Comparison of ENCODE assay signal across 9 cellular contexts in the genomic region with DNA sequence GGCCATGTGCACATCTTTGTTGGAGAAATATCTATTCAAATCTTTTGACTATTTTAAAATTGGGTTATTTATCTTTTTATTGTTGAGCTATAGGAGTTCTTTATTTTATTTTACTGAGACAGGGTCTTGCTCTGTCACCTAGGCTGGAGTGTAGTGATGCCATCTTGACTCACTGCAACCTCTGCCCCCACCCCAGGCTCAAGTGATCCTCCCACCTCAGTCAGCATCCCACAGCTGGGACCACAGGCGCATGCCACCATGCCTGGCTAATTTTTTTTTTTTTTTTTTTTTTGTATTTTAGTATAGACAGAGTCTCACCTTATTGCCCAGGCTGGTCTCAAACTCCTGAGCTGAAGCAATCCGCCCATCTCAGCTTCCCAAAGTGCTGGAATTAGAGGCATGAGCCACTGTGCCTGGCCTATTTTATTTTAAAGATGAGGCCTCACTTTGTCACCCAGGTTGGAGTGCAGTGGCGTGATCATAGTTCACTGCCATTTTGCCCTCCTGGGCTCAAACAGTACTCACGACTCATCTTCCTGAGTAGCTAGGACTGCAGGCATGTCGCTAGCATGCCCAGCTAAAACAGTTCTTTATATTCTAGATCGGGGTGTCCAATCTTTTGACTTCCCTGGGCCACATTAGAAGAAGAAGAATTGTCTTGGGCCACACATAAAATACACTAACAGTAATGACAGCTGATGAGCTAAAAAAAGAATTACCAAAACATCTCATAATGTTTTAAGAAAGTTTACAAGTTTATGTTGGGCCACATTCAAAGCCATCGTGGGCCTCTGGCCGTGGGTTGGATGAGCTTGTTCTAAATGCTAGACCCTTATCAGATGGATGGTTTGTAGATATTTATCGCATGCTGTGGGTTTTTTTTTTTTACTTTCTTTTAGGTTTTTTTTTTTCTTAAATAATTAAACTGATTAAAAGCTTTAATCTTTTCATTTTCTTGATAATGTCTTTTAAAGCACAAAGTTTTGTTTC. TPM values are rescaled to one million over a fixed set of nuclear protein-coding genes. Genes with fewer than 3 reads are reported as not detected.
DNase-seq lines count a peak whose midpoint lies in the region; ATAC-seq and TF ChIP-seq lines count a peak whose summit lies in the region.
"Had no signal": no experiment of that assay in that cellular context is flagged by ENCODE, and none has a peak within 500 bp of the region (broad histone marks: within the 10 kb centered on the region; RNA-seq: fewer than 3 reads in every experiment).

No MANE protein-coding gene starts in this region.

- H3K36me3 ChIP-seq in osteoblast (ENCODE audit: insufficient read depth, low read length) (no peaks in the 10 kb centered on the region), upper lobe of right lung (no peaks in the 10 kb centered on the region)
- H3K36me3 ChIP-seq: right lobe of liver had no signal

- no peaks in the 10 kb centered on the region for H3K9me3 ChIP-seq in osteoblast (ENCODE audit: low read depth, low read length)
- no peaks in the 10 kb centered on the region for H3K9me3 ChIP-seq in upper lobe of right lung
- H3K9me3 ChIP-seq: right lobe of liver had no signal

- H3K36me3 Mint-ChIP-seq in chondrocyte (ENCODE audit: low read depth), result no peaks in the 10 kb centered on the region

- H4K20me1 ChIP-seq in osteoblast (ENCODE audit: insufficient read depth, low read length), result peaks cover 47% of the 10 kb centered on the region

- peak; percentile 80 for DNase-seq in EH (ENCODE audit: low read depth)
- no peak for DNase-seq in RWPE1 (ENCODE audit: low spot score)
- DNase-seq in chondrocyte (ENCODE audit: low spot score), result no peak
- no peak for DNase-seq in osteoblast (ENCODE audit: insufficient read length, low spot score, missing footprints)
- no peak for DNase-seq in upper lobe of right lung

- H3K4me2 ChIP-seq in osteoblast (ENCODE audit: insufficient read depth, low read length), result peak overlapping the region; percentile 20

- H3K27me3 ChIP-seq in osteoblast (ENCODE audit: insufficient read depth, low read length) (no peaks in the 10 kb centered on the region), upper lobe of right lung (no peaks in the 10 kb centered on the region)
- H3K27me3 ChIP-seq: right lobe of liver had no signal

- no peak overlapping the region for H2AFZ ChIP-seq in osteoblast (ENCODE audit: low read length)

- peak overlapping the region; percentile 71 for H3K27ac ChIP-seq in RWPE1
- H3K27ac ChIP-seq in osteoblast (ENCODE audit: low read depth, low read length), result no peak overlapping the region
- H3K27ac ChIP-seq in upper lobe of right lung, result no peak overlapping the region
- H3K27ac ChIP-seq: right lobe of liver had no signal

- peaks cover 33% of the 10 kb centered on the region for H3K4me1 Mint-ChIP-seq in chondrocyte (ENCODE audit: low read depth)

- CTCF ChIA-PET in RWPE1 (lab: Yijun Ruan, JAX), result interaction anchor here (0.6 kb wide), 2 partner anchors 7 to 29 kb away, joined by 3 read pairs; no protein-coding TSS in a partner anchor

- H3K4me3 Mint-ChIP-seq in chondrocyte (ENCODE audit: unreplicated experiment), result no peak overlapping the region

- ATAC-seq in GM21737 (IDR thresholded peaks at IDR 0.05; ENCODE audit: unreplicated experiment) (no peak), GM19463 (IDR thresholded peaks at IDR 0.05; ENCODE audit: unreplicated experiment) (no peak), HG02970 (IDR thresholded peaks at IDR 0.05; ENCODE audit: low FRiP score, unreplicated experiment) (no peak), upper lobe of right lung (no peak)
- ATAC-seq: right lobe of liver had no signal

- TF ChIP-seq CTCF in RWPE1 (conservative IDR thresholded peaks at IDR 0.05; ENCODE audit: low read depth), result no peak
- TF ChIP-seq CTCF in chondrocyte (IDR thresholded peaks at IDR 0.05), result no peak
- no peak for TF ChIP-seq CTCF in osteoblast (IDR thresholded peaks at IDR 0.05; ENCODE audit: extremely low read depth, low read depth, low read length)
- TF ChIP-seq CTCF in upper lobe of right lung (IDR thresholded peaks at IDR 0.05), result no peak

- H3K27ac Mint-ChIP-seq in chondrocyte (ENCODE audit: unreplicated experiment), result peak overlapping the region; percentile 17

- POLR2A ChIA-PET in RWPE1 (lab: Yijun Ruan, JAX; ENCODE audit: low non-redundant PET), result no interaction called here

- intact Hi-C loops in upper lobe of right lung (cut with DNase I), result no loop called here

- H3K4me3 ChIP-seq in osteoblast (ENCODE audit: insufficient read depth, low read length) (no peak overlapping the region), upper lobe of right lung (no peak overlapping the region)
- H3K4me3 ChIP-seq: right lobe of liver had no signal

- H3K4me1 ChIP-seq in osteoblast (ENCODE audit: insufficient read depth, low read length), result peaks cover 16% of the 10 kb centered on the region
- H3K4me1 ChIP-seq in upper lobe of right lung, result peaks cover 15% of the 10 kb centered on the region

- H3K27me3 Mint-ChIP-seq in chondrocyte (ENCODE audit: low read depth), result no peaks in the 10 kb centered on the region

- H3K9me3 Mint-ChIP-seq in chondrocyte (ENCODE audit: low read depth), result no peaks in the 10 kb centered on the region

- peaks cover 74% of the 10 kb centered on the region for H3K79me2 ChIP-seq in osteoblast (ENCODE audit: insufficient read depth, low read length)

RNA-seq across cellular contexts. Expression of gene TENT4B, which starts 13.7 kb away (rescaled TPM):
- total RNA-seq in chondrocyte (8.4 to 9.8 TPM (median 9.2 TPM) in 3 replicates), osteoblast (8.5 and 10.1 TPM in 2 replicates), upper lobe of right lung (13.3 TPM)
